Comparison of ENCODE assay signal across 8 cellular contexts in genomic region chr1:66271904-66272254, GRCh38.
DNase-seq lines count a peak whose midpoint lies in the region; ATAC-seq and TF ChIP-seq lines count a peak whose summit lies in the region.

No MANE protein-coding gene starts in this region.

- peak overlapping the region; percentile 57 for H3K4me2 ChIP-seq in HCT116 (ENCODE audit: low read length)

- H3K27ac ChIP-seq in HCT116 (ENCODE audit: low read depth, low read length), result peak overlapping the region; percentile 96

- H3K36me3 Mint-ChIP-seq in activated CD4-positive, alpha-beta memory T cell treated with anti-CD3 and anti-CD28 coated beads for 36 hours, result no peaks in the 10 kb centered on the region

- H3K4me1 Mint-ChIP-seq in activated CD4-positive, alpha-beta memory T cell treated with anti-CD3 and anti-CD28 coated beads for 36 hours (ENCODE audit: low read depth), result peaks cover 63% of the 10 kb centered on the region

- intact Hi-C loops in HCT116 (cut with micrococcal nuclease), result loop anchor here (1.0 to 2.0 kb wide), 2 partner anchors 23 to 59 kb away; no protein-coding TSS in a partner anchor
- intact Hi-C loops in activated CD4-positive, alpha-beta memory T cell treated with anti-CD3 and anti-CD28 coated beads for 36 hours (cut with micrococcal nuclease), result no loop called here
- intact Hi-C loops in Right ventricle myocardium superior (cut with DNase I), result loop anchor here (5.0 kb wide), 1 partner anchor 60 kb away; no protein-coding TSS in a partner anchor

- no peaks in the 10 kb centered on the region for H4K20me1 ChIP-seq in HCT116 (ENCODE audit: insufficient read depth)

- H3K9me3 ChIP-seq in HCT116 (ENCODE audit: control insufficient read depth in 1 of 2, insufficient read depth in 1 of 2, low read depth in 1 of 2, low read length in 2 of 2), result no peaks in the 10 kb centered on the region

- no peaks in the 10 kb centered on the region for H3K27me3 ChIP-seq in HCT116 (ENCODE audit: insufficient read depth, low read length)

- H3K79me2 ChIP-seq in HCT116 (ENCODE audit: insufficient read depth, low read length), result no peaks in the 10 kb centered on the region

- DNase-seq in HCT116 (ENCODE audit: low read depth, low spot score) (no peak), Right ventricle myocardium superior (peak; percentile 83), renal cortical epithelial cell (ENCODE audit: low read depth) (peak; percentile 29)
- no peak for DNase-seq in activated CD4-positive, alpha-beta memory T cell treated with anti-CD3 and anti-CD28 coated beads for 36 hours
- DNase-seq in stimulated activated CD4-positive, alpha-beta T cell treated with anti-CD3 and anti-CD28 coated beads, Interleukin-2, amount 100 ng/mL, for 24 hours, result no peak

- TF ChIP-seq RAD21 in HCT116 (IDR thresholded peaks at IDR 0.05; ENCODE audit: low read depth), result no peak

- TF ChIP-seq POLR2A in HCT116 (IDR thresholded peaks at IDR 0.05; ENCODE audit: borderline replicate concordance, extremely low read depth, insufficient read depth, insufficient read length), result no peak

- BruUV-seq in HCT116 (replicated peaks; lab: Mats Ljungman, UMichigan), result no TSS peak

- no peak for TF ChIP-seq CTCF in HCT116 (IDR thresholded peaks at IDR 0.05 in 2 of 3, conservative IDR thresholded peaks at IDR 0.05 in 1 of 3; ENCODE audit: borderline replicate concordance in 1 of 3, insufficient read depth in 1 of 3, low read depth in 2 of 3, low read length in 2 of 3)

- no peaks in the 10 kb centered on the region for H3K9me3 Mint-ChIP-seq in activated CD4-positive, alpha-beta memory T cell treated with anti-CD3 and anti-CD28 coated beads for 36 hours

- H3K9ac ChIP-seq in HCT116 (ENCODE audit: low read length), result peak overlapping the region; percentile 66

- H3K36me3 ChIP-seq in HCT116 (ENCODE audit: control insufficient read depth in 1 of 2, insufficient read depth in 2 of 2, low read length in 2 of 2), result no peaks in the 10 kb centered on the region

- peak overlapping the region; percentile 85 for H3K27ac Mint-ChIP-seq in activated CD4-positive, alpha-beta memory T cell treated with anti-CD3 and anti-CD28 coated beads for 36 hours

- H3K27me3 Mint-ChIP-seq in activated CD4-positive, alpha-beta memory T cell treated with anti-CD3 and anti-CD28 coated beads for 36 hours, result no peaks in the 10 kb centered on the region

- H3K4me3 ChIP-seq in HCT116 (replicated peaks in 1 of 2; ENCODE audit: low read depth in 1 of 2, low read length in 2 of 2), result peak overlapping the region in 1 of 2 experiments; percentile 7; a peak in 1 of 4 replicates

- no peak overlapping the region for H2AFZ ChIP-seq in HCT116 (ENCODE audit: low read depth, low read length, poor library complexity, severe bottlenecking)

- H3K4me3 Mint-ChIP-seq in activated CD4-positive, alpha-beta memory T cell treated with anti-CD3 and anti-CD28 coated beads for 36 hours, result peak overlapping the region; percentile 40

- H3K9me2 ChIP-seq in HCT116 (ENCODE audit: insufficient read depth), result no peaks in the 10 kb centered on the region

- H3K4me1 ChIP-seq in HCT116 (ENCODE audit: control insufficient read depth in 1 of 2, insufficient read depth in 2 of 2, low read length in 2 of 2), result peaks cover 66 to 89% of the 10 kb centered on the region in 2 experiments

- POLR2A ChIA-PET in HCT116 (lab: Charles Lee), result interaction anchor here (1.3 to 2.1 kb wide), 2 partner anchors 10 to 60 kb away, joined by 3 to 28 read pairs; no protein-coding TSS in a partner anchor
- POLR2A ChIA-PET in activated CD4-positive, alpha-beta memory T cell treated with anti-CD3 and anti-CD28 coated beads for 36 hours (lab: Charles Lee), result interaction anchor here (1.4 to 1.7 kb wide), 2 partner anchors 13 to 75 kb away, joined by 4 to 5 read pairs; no protein-coding TSS in a partner anchor

- ATAC-seq in HCT116 (peak; percentile 71), Right ventricle myocardium superior (ENCODE audit: poor library complexity) (peak; percentile 73), HG02571 (IDR thresholded peaks at IDR 0.05; ENCODE audit: unreplicated experiment) (no peak), GM18858 (IDR thresholded peaks at IDR 0.05; ENCODE audit: unreplicated experiment) (no peak), HG03571 (IDR thresholded peaks at IDR 0.05; ENCODE audit: unreplicated experiment) (no peak)

- CTCF ChIA-PET in HCT116 (lab: Charles Lee), result interaction anchor here (1.3 kb wide), 1 partner anchor 31 kb away, joined by 4 read pairs; no protein-coding TSS in a partner anchor
- CTCF ChIA-PET in activated CD4-positive, alpha-beta memory T cell treated with anti-CD3 and anti-CD28 coated beads for 36 hours (lab: Charles Lee), result interaction anchor here (0.9 to 1.9 kb wide), 4 partner anchors 13 to 173 kb away, joined by 3 to 5 read pairs (median 4); no protein-coding TSS in a partner anchor

- RAD21 ChIA-PET in HCT116 (lab: Charles Lee; ENCODE audit: low non-redundant PET in 1 of 2, low total read pairs in 2 of 2, uncharacterized antibody in 2 of 2, unreplicated experiment in 2 of 2), result interaction anchor here in 1 of 2 experiments (1.1 kb wide), 1 partner anchor 70 kb away, joined by 4 read pairs; no protein-coding TSS in a partner anchor

TF ChIP-seq in HCT116, 20 proteins besides CTCF, POLR2A, EP300 and RAD21 (continues in another document):
- TF ChIP-seq YY1 (IDR thresholded peaks at IDR 0.05; ENCODE audit: extremely low read depth, insufficient replicate concordance, low read depth, low read length) (no peak), POLR2AphosphoS5 (IDR thresholded peaks at IDR 0.05; ENCODE audit: low read depth, low read length) (no peak), EZH2 (IDR thresholded peaks at IDR 0.05) (no peak), ZBTB33 (IDR thresholded peaks at IDR 0.05; ENCODE audit: extremely low read depth, insufficient replicate concordance, low read length) (no peak), ELF1 (IDR thresholded peaks at IDR 0.05; ENCODE audit: borderline replicate concordance, low read depth) (no peak), ZFX (IDR thresholded peaks at IDR 0.05) (no peak), TCF7L2 (IDR thresholded peaks at IDR 0.05; ENCODE audit: borderline replicate concordance, extremely low read depth, insufficient read depth, insufficient read length) (no peak), FOSL1 (IDR thresholded peaks at IDR 0.05; ENCODE audit: low read depth) (no peak), EGR1 (IDR thresholded peaks at IDR 0.05; ENCODE audit: low read depth) (no peak), MAX (IDR thresholded peaks at IDR 0.05) (peak; percentile 98), CEBPB (IDR thresholded peaks at IDR 0.05; ENCODE audit: low read depth) (no peak), EZH2phosphoT487 (IDR thresholded peaks at IDR 0.05; ENCODE audit: borderline replicate concordance) (no peak), JUND (IDR thresholded peaks at IDR 0.05) (no peak), CBX3 (IDR thresholded peaks at IDR 0.05; ENCODE audit: low read depth) (peak; percentile 84), SP1 (IDR thresholded peaks at IDR 0.05; ENCODE audit: low read depth) (peak; percentile 40; the same call in 1 of the 2 replicates), REST (IDR thresholded peaks at IDR 0.05; ENCODE audit: low read depth) (no peak), ATF3 (IDR thresholded peaks at IDR 0.05) (no peak), ZNF274 (IDR thresholded peaks at IDR 0.05; ENCODE audit: low read depth, low read length) (no peak)

Comparison
In these comparisons a context has a peak if more than half of its experiments do, and no peak if none do; other contexts are left out.
1. ATAC-seq: peak in HCT116 (single experiment) and Right ventricle myocardium superior (single experiment); none in HG02571 (single experiment), GM18858 (single experiment) and HG03571 (single experiment).
2. DNase-seq: peak in Right ventricle myocardium superior (single experiment) and renal cortical epithelial cell (single experiment); none in HCT116 (single experiment), activated CD4-positive, alpha-beta memory T cell treated with anti-CD3 and anti-CD28 coated beads for 36 hours (single experiment) and stimulated activated CD4-positive, alpha-beta T cell treated with anti-CD3 and anti-CD28 coated beads, Interleukin-2, amount 100 ng/mL, for 24 hours (0 of 2).